In the genomic region with DNA sequence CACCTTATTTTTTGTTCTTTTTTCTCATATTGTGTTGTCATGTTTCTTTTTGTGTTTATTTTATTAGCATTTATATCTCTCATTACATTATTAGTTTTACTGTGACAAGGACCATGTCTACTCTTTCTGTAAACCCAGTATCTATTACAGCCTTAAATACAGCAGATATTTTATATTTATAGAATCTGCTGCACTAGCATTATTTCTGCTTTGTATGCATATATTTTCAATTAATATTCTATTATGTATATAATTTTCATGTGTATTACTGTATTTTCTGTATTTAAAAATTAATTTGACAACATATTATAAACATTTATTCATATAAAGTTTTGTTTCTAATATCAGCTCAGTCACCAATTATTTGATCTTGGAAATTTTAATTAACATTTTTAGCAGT, we compare ENCODE assay signal across 31 cellular contexts. TPM values are rescaled to one million over a fixed set of nuclear protein-coding genes. Genes with fewer than 3 reads are reported as not detected.
"Had no signal": no experiment of that assay in that cellular context is flagged by ENCODE, and none has a peak within 500 bp of the region (broad histone marks: within the 10 kb centered on the region; RNA-seq: fewer than 3 reads in every experiment).

No MANE protein-coding gene starts in this region.

- H3K4me3 Mint-ChIP-seq: natural killer cell; nephron; neural progenitor cell; stimulated activated memory B cell treated with anti-CD40 and anti-IgM and Interleukin-4, amounts not matched to agents 10 μg/mL and 1 μg/mL and 100 μg/mL, for 72 hours; stimulated activated naive CD8-positive, alpha-beta T cell treated with anti-CD3 and anti-CD28 coated beads, Interleukin-15, amount 100 ng/mL, for 72 hours; type B pancreatic cell had no signal

- H3K27ac Mint-ChIP-seq: natural killer cell; nephron; neural progenitor cell; progenitor cell of endocrine pancreas; stimulated activated memory B cell treated with anti-CD40 and anti-IgM and Interleukin-4, amounts not matched to agents 10 μg/mL and 1 μg/mL and 100 μg/mL, for 72 hours; stimulated activated naive CD8-positive, alpha-beta T cell treated with anti-CD3 and anti-CD28 coated beads, Interleukin-15, amount 100 ng/mL, for 72 hours; type B pancreatic cell had no signal

- H2AFZ ChIP-seq: neural progenitor cell, parathyroid adenoma had no signal

- H3K79me2 ChIP-seq: parathyroid adenoma had no signal

- H3K27me3 Mint-ChIP-seq: progenitor cell of endocrine pancreas; stimulated activated memory B cell treated with anti-CD40 and anti-IgM and Interleukin-4, amounts not matched to agents 10 μg/mL and 1 μg/mL and 100 μg/mL, for 72 hours; stimulated activated naive CD8-positive, alpha-beta T cell treated with anti-CD3 and anti-CD28 coated beads, Interleukin-15, amount 100 ng/mL, for 72 hours; type B pancreatic cell had no signal

- H3K36me3 ChIP-seq: neural progenitor cell, ovary, spleen, suprapubic skin, tibial artery, transverse colon, upper lobe of right lung, uterus had no signal

- H3K4me2 ChIP-seq: neural progenitor cell, smooth muscle cell had no signal

- H3K4me3 ChIP-seq: neural progenitor cell, ovary, psoas muscle, skin epidermis, smooth muscle cell, spleen, suprapubic skin, testis, tibial artery, transverse colon, upper lobe of right lung, uterus had no signal

- H3K27ac ChIP-seq: neural progenitor cell, ovary, parathyroid adenoma, psoas muscle, skin epidermis, spleen, suprapubic skin, testis, tibial artery, transverse colon, upper lobe of right lung, uterus had no signal

- DNase-seq: natural killer cell; occipital lobe; ovary; posterior cingulate gyrus; psoas muscle; right cardiac atrium; spleen; stimulated activated CD4-positive, alpha-beta T cell treated with anti-CD3 and anti-CD28 coated beads, Interleukin-12 subunit alpha, Interleukin-12 subunit beta, amount 100 ng/mL, for 4 hours; stimulated activated CD4-positive, alpha-beta T cell treated with anti-CD3 and anti-CD28 coated beads, Interleukin-1b, Interleukin-23, amount 100 ng/mL, for 48 hours; stimulated activated CD4-positive, alpha-beta T cell treated with anti-CD3 and anti-CD28 coated beads, Interleukin-4, amount 100 ng/mL, for 1 hour; stimulated activated CD4-positive, alpha-beta T cell treated with anti-CD3 and anti-CD28 coated beads, Interleukin-4, amount 100 ng/mL, for 4 hours; stimulated activated CD8-positive, alpha-beta memory T cell treated with anti-CD3 and anti-CD28 coated beads, Interleukin-4, amount 100 ng/mL, for 48 hours; stimulated activated naive CD4-positive, alpha-beta T cell; stimulated activated naive CD8-positive, alpha-beta T cell treated with anti-CD3 and anti-CD28 coated beads, Interleukin-15, amount 100 ng/mL, for 72 hours; stimulated activated naive CD8-positive, alpha-beta T cell treated with anti-CD3 and anti-CD28 coated beads, Interleukin-15, Interleukin-2, amounts not matched to agents 100 U/mL and 50 U/mL, for 24 hours; substantia nigra; testis; tibial artery; transverse colon; upper lobe of right lung; uterus had no signal

- H3K36me3 Mint-ChIP-seq: neural progenitor cell; stimulated activated memory B cell treated with anti-CD40 and anti-IgM and Interleukin-4, amounts not matched to agents 10 μg/mL and 1 μg/mL and 100 μg/mL, for 72 hours; type B pancreatic cell had no signal

- H3K4me1 ChIP-seq: neural progenitor cell, parathyroid adenoma, psoas muscle, spleen, suprapubic skin, testis, tibial artery, transverse colon, upper lobe of right lung, uterus had no signal

- H3K9ac ChIP-seq: neural progenitor cell, parathyroid adenoma had no signal

- H3K27me3 ChIP-seq: neural progenitor cell, ovary, spleen, suprapubic skin, testis, tibial artery, transverse colon, upper lobe of right lung, uterus had no signal

- H3K4me1 Mint-ChIP-seq: natural killer cell; nephron; neural progenitor cell; stimulated activated memory B cell treated with anti-CD40 and anti-IgM and Interleukin-4, amounts not matched to agents 10 μg/mL and 1 μg/mL and 100 μg/mL, for 72 hours; stimulated activated naive CD8-positive, alpha-beta T cell treated with anti-CD3 and anti-CD28 coated beads, Interleukin-15, amount 100 ng/mL, for 72 hours had no signal

- H3K9me3 ChIP-seq: ovary, testis, upper lobe of right lung, uterus had no signal

- ATAC-seq: natural killer cell; psoas muscle; right cardiac atrium; sciatic nerve; stimulated activated memory B cell treated with anti-CD40 and anti-IgM and Interleukin-4, amounts not matched to agents 10 μg/mL and 1 μg/mL and 100 μg/mL, for 72 hours; stimulated activated naive CD8-positive, alpha-beta T cell treated with anti-CD3 and anti-CD28 coated beads, Interleukin-15, amount 100 ng/mL, for 72 hours; stimulated activated naive CD8-positive, alpha-beta T cell treated with anti-CD3 and anti-CD28 coated beads, Interleukin-15, Interleukin-2, amounts not matched to agents 100 U/mL and 50 U/mL, for 24 hours; upper lobe of right lung had no signal

RNA-seq across cellular contexts. Expression of a gene that starts 19.5 kb away (rescaled TPM):
- total RNA-seq: natural killer cell, occipital lobe, smooth muscle cell had no signal
- polyA plus RNA-seq: smooth muscle cell had no signal
